ENCODE assay signal across 1 cellular context in the genomic region with DNA sequence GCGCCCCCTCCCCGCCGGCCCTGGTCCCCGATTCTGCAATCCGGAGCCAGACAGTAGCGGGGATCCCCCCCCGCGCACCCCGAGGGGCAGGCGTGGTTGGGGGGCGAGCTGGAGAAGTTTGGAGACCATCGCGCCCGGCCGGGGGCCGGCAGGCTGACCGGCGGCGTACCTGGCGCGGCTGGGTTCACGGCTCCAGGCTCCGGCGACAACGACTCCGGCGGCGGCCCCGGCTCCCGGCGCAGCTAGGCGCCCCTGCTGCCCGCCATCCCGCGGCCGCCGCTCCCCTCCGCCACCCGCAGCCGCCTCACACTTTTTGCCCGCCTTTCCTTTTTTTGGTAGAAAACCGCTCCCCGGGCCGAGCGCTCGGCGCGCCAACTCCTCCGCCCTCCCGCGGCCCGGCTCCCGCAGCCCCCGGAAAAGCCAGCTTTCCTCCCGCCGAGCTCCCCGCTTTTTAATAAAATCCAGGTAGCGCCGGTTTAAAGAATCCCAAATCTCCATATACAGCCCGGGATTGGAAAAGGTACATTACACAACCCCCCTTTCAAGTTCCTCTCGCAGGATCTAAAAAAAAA.
TF ChIP-seq lines count a peak whose summit lies in the region.

A gene with protein sequence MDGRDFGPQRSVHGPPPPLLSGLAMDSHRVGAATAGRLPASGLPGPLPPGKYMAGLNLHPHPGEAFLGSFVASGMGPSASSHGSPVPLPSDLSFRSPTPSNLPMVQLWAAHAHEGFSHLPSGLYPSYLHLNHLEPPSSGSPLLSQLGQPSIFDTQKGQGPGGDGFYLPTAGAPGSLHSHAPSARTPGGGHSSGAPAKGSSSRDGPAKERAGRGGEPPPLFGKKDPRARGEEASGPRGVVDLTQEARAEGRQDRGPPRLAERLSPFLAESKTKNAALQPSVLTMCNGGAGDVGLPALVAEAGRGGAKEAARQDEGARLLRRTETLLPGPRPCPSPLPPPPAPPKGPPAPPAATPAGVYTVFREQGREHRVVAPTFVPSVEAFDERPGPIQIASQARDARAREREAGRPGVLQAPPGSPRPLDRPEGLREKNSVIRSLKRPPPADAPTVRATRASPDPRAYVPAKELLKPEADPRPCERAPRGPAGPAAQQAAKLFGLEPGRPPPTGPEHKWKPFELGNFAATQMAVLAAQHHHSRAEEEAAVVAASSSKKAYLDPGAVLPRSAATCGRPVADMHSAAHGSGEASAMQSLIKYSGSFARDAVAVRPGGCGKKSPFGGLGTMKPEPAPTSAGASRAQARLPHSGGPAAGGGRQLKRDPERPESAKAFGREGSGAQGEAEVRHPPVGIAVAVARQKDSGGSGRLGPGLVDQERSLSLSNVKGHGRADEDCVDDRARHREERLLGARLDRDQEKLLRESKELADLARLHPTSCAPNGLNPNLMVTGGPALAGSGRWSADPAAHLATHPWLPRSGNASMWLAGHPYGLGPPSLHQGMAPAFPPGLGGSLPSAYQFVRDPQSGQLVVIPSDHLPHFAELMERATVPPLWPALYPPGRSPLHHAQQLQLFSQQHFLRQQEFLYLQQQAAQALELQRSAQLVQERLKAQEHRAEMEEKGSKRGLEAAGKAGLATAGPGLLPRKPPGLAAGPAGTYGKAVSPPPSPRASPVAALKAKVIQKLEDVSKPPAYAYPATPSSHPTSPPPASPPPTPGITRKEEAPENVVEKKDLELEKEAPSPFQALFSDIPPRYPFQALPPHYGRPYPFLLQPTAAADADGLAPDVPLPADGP (N-terminal part only) (minus strand): TSS at position 563 of the 572 bp plus-strand sequence. CDS start 2,588 bp downstream, outside the sequence.

TF ChIP-seq in HEK293, 187 proteins besides CTCF, POLR2A, EP300 and RAD21 (continued from another document):
- TF ChIP-seq, protein P1, sequence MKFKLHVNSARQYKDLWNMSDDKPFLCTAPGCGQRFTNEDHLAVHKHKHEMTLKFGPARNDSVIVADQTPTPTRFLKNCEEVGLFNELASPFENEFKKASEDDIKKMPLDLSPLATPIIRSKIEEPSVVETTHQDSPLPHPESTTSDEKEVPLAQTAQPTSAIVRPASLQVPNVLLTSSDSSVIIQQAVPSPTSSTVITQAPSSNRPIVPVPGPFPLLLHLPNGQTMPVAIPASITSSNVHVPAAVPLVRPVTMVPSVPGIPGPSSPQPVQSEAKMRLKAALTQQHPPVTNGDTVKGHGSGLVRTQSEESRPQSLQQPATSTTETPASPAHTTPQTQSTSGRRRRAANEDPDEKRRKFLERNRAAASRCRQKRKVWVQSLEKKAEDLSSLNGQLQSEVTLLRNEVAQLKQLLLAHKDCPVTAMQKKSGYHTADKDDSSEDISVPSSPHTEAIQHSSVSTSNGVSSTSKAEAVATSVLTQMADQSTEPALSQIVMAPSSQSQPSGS (tag by site-specific recombination; IDR thresholded peaks at IDR 0.05; ENCODE audit: low read depth), result no peak
- 0 out of 2 replicates have a peak, but pooled peaks have one; percentile 24 for TF ChIP-seq ZNF660 (tag by site-specific recombination; IDR thresholded peaks at IDR 0.05)
- TF ChIP-seq, protein P2, sequence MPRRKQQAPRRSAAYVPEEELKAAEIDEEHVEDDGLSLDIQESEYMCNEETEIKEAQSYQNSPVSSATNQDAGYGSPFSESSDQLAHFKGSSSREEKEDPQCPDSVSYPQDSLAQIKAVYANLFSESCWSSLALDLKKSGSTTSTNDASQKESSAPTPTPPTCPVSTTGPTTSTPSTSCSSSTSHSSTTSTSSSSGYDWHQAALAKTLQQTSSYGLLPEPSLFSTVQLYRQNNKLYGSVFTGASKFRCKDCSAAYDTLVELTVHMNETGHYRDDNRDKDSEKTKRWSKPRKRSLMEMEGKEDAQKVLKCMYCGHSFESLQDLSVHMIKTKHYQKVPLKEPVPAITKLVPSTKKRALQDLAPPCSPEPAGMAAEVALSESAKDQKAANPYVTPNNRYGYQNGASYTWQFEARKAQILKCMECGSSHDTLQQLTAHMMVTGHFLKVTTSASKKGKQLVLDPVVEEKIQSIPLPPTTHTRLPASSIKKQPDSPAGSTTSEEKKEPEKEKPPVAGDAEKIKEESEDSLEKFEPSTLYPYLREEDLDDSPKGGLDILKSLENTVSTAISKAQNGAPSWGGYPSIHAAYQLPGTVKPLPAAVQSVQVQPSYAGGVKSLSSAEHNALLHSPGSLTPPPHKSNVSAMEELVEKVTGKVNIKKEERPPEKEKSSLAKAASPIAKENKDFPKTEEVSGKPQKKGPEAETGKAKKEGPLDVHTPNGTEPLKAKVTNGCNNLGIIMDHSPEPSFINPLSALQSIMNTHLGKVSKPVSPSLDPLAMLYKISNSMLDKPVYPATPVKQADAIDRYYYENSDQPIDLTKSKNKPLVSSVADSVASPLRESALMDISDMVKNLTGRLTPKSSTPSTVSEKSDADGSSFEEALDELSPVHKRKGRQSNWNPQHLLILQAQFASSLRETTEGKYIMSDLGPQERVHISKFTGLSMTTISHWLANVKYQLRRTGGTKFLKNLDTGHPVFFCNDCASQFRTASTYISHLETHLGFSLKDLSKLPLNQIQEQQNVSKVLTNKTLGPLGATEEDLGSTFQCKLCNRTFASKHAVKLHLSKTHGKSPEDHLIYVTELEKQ (tag by site-specific recombination; IDR thresholded peaks at IDR 0.05; ENCODE audit: borderline replicate concordance), result no peak
